In the genomic region with DNA sequence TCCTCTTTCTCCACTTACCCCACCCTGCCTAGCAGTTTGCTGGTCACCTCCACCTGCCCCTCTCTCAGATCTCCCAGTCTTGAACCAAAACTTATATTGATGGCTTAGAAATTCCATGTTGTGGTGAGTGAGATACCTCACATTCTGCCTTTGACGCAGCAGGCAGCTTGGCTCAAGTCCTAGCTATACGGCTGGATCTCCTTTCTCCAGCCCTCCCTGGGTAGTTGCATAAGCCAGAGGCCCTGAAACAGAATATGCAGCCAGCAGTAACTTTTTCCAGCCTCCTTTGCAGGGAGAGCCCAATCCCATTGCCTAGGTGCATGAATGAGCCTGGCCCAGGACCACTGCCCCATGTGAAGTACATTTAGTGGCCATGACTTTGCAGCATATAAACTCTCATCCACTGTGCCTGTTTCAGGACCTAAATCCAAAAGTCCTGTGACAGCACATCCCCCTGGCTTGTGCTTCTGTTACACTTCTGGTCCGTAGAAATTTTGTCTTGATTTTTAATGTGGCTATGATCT, we compare ENCODE assay signal across 16 cellular contexts.
"Had no signal": no experiment of that assay in that cellular context is flagged by ENCODE, and none has a peak within 500 bp of the region (broad histone marks: within the 10 kb centered on the region; RNA-seq: fewer than 3 reads in every experiment).

No MANE protein-coding gene starts in this region.

- DNase-seq: activated CD4-positive, alpha-beta memory T cell treated with anti-CD3 and anti-CD28 coated beads for 36 hours; activated CD4-positive, alpha-beta T cell treated with anti-CD3 and anti-CD28 coated beads for 1 hour; activated naive CD8-positive, alpha-beta T cell treated with anti-CD3 and anti-CD28 coated beads, Interleukin-2, amount 10 ng/mL, durations not matched to agents 7 days and 5 days; activated T-cell treated with anti-CD3 and anti-CD28 coated beads, Interleukin-2, amount 50 U/mL, for 72 hours; colonic mucosa; effector CD4-positive, alpha-beta T cell; foreskin keratinocyte; left lung; ovary; stimulated activated CD4-positive, alpha-beta T cell treated with anti-CD3 and anti-CD28 coated beads, Interleukin-15, amount 100 ng/mL, for 24 hours; stimulated activated CD4-positive, alpha-beta T cell treated with anti-CD3 and anti-CD28 coated beads, Interleukin-4, amount 100 ng/mL, for 4 hours; stimulated activated naive CD8-positive, alpha-beta T cell treated with anti-CD3 and anti-CD28 coated beads, Interleukin-15, amount 100 ng/mL, for 72 hours; T-helper 9 cell; testis had no signal

- H3K36me3 ChIP-seq: colonic mucosa, left lung, ovary had no signal

- H3K4me3 Mint-ChIP-seq: activated CD4-positive, alpha-beta memory T cell treated with anti-CD3 and anti-CD28 coated beads for 36 hours; activated naive CD8-positive, alpha-beta T cell treated with anti-CD3 and anti-CD28 coated beads, Interleukin-2, amount 10 ng/mL, durations not matched to agents 7 days and 5 days; activated T-cell treated with anti-CD3 and anti-CD28 coated beads, Interleukin-2, amount 50 U/mL, for 72 hours; brain; neural crest cell; stimulated activated naive CD8-positive, alpha-beta T cell treated with anti-CD3 and anti-CD28 coated beads, Interleukin-15, amount 100 ng/mL, for 72 hours had no signal

- H3K9me3 ChIP-seq: colonic mucosa, ovary, testis had no signal

- H3K27me3 ChIP-seq: colonic mucosa, foreskin keratinocyte, left lung, ovary, testis had no signal

- H3K27ac ChIP-seq: colonic mucosa, foreskin keratinocyte, left lung, ovary, testis had no signal

- H3K4me1 Mint-ChIP-seq: activated naive CD8-positive, alpha-beta T cell treated with anti-CD3 and anti-CD28 coated beads, Interleukin-2, amount 10 ng/mL, durations not matched to agents 7 days and 5 days; neural crest cell; stimulated activated naive CD8-positive, alpha-beta T cell treated with anti-CD3 and anti-CD28 coated beads, Interleukin-15, amount 100 ng/mL, for 72 hours had no signal

- H3K27ac Mint-ChIP-seq: activated CD4-positive, alpha-beta memory T cell treated with anti-CD3 and anti-CD28 coated beads for 36 hours; activated naive CD8-positive, alpha-beta T cell treated with anti-CD3 and anti-CD28 coated beads, Interleukin-2, amount 10 ng/mL, durations not matched to agents 7 days and 5 days; activated T-cell treated with anti-CD3 and anti-CD28 coated beads, Interleukin-2, amount 50 U/mL, for 72 hours had no signal

- H3K9me3 Mint-ChIP-seq: neural crest cell had no signal

- H3K27me3 Mint-ChIP-seq: brain had no signal

- H3K4me1 ChIP-seq: colonic mucosa, foreskin keratinocyte, testis had no signal

- H3K4me3 ChIP-seq: colonic mucosa, left lung, ovary, testis had no signal

- H3K36me3 Mint-ChIP-seq: activated naive CD8-positive, alpha-beta T cell treated with anti-CD3 and anti-CD28 coated beads, Interleukin-2, amount 10 ng/mL, durations not matched to agents 7 days and 5 days; brain had no signal
